16 cellular contexts compared by ENCODE assay signal in the genomic region with DNA sequence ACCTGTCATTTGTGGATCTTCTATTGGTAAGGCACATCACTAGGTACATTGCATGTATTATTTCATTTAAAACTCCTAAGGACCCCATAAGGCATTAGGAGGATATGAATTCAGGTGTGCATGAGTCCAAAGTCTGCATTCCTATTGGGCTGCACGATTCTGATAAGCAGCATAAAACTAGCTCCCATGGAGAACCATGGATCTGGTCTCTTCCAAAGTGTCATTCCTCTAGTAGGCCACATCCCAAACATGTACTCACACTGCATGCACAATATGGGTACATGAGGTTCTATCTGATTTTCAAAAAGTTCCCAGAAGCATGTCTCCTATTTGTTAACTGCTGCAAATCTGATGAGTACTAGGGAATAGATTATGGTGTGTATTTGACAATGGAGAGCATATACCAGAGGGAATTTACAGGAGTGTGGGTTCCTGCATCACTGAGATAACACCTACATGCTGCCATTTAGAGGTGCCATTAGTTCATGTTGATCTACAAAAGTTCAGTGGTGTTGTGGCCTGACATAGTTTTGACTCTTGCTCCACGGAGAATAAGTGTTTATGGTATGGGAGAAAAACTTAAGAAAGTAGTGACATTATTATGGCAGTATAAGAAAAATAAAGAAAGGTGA. TPM values are rescaled to one million over a fixed set of nuclear protein-coding genes. Genes with fewer than 3 reads are reported as not detected.
A peak's percentile ranks its signal among the peaks of the same experiment; 100 is the strongest.
DNase-seq lines count a peak whose midpoint lies in the region; ATAC-seq and TF ChIP-seq lines count a peak whose summit lies in the region.
"Had no signal": no experiment of that assay in that cellular context is flagged by ENCODE, and none has a peak within 500 bp of the region (broad histone marks: within the 10 kb centered on the region; RNA-seq: fewer than 3 reads in every experiment).

No MANE protein-coding gene starts in this region.

- peak overlapping the region; percentile 96 for H3K27ac Mint-ChIP-seq in activated T-helper 17 cell treated with anti-CD3 and anti-CD28 coated beads, Interleukin-2, amount 50 U/mL, for 72 hours

- H3K36me3 Mint-ChIP-seq in activated T-helper 17 cell treated with anti-CD3 and anti-CD28 coated beads, Interleukin-2, amount 50 U/mL, for 72 hours (ENCODE audit: low read depth), result peaks cover 100% of the 10 kb centered on the region
- H3K36me3 Mint-ChIP-seq: brain had no signal

- no peak overlapping the region for H3K9ac ChIP-seq in mucosa of rectum (ENCODE audit: low read depth in 1 of 2, low read length in 2 of 2)

- no peak for TF ChIP-seq POLR2A in heart left ventricle (IDR thresholded peaks at IDR 0.05)
- TF ChIP-seq POLR2A in transverse colon (IDR thresholded peaks at IDR 0.05), result no peak

- in situ Hi-C loops in transverse colon (cut with MboI; ENCODE audit: low pct_ligation_motif_present in 1 of 4, low pct_unique_long_range_greater_than_20kb in 1 of 4, low sequenced_read_pairs in 3 of 4), result no loop called here

- H3K36me3 ChIP-seq in left ventricle myocardium inferior, result no peaks in the 10 kb centered on the region
- H3K36me3 ChIP-seq in heart left ventricle, result peaks cover 0 to 51% (median 0%) of the 10 kb centered on the region in 9 donors
- peaks cover 5 to 21% of the 10 kb centered on the region in 2 donors for H3K36me3 ChIP-seq in mucosa of rectum (ENCODE audit: control insufficient read depth in 2 of 2, insufficient read depth in 2 of 2, low read length in 2 of 2)
- H3K36me3 ChIP-seq in transverse colon, result no peaks in the 10 kb centered on the region
- H3K36me3 ChIP-seq: suprapubic skin had no signal

- intact Hi-C loops in left ventricle myocardium inferior (cut with micrococcal nuclease) (no loop called here), heart left ventricle (cut with DNase I) (no loop called here), transverse colon (cut with DNase I; ENCODE audit: low total_unique reads) (no loop called here)

- DNase-seq in left ventricle myocardium inferior (no peak), heart left ventricle (no peak), transverse colon (no peak), T-helper 9 cell (no peak), HEK293T (ENCODE audit: extremely low spot score) (no peak)
- DNase-seq: activated CD4-positive, CD25-positive, alpha-beta regulatory T cell treated with anti-CD3 and anti-CD28 coated beads, Interleukin-2, amount 50 U/mL, for 72 hours; activated effector memory CD4-positive, alpha-beta T cell treated with Interleukin-2 at 50 U/mL for 16 hours; KG1; NCI-H1417; NCI-H345 had no signal

- ATAC-seq in heart left ventricle (no peak), HG02610 (IDR thresholded peaks at IDR 0.05; ENCODE audit: unreplicated experiment) (no peak)
- peak; percentile 21 for ATAC-seq in activated T-helper 17 cell treated with anti-CD3 and anti-CD28 coated beads, Interleukin-2, amount 50 U/mL, for 72 hours (replicated peaks)

- H3K4me3 ChIP-seq in left ventricle myocardium inferior (no peak overlapping the region), heart left ventricle (no peak overlapping the region), mucosa of rectum (ENCODE audit: low read length in 2 of 2) (no peak overlapping the region), transverse colon (no peak overlapping the region)
- H3K4me3 ChIP-seq: suprapubic skin had no signal

- H3K9me3 ChIP-seq in left ventricle myocardium inferior (replicated peaks), result no peaks in the 10 kb centered on the region
- H3K9me3 ChIP-seq in heart left ventricle, result no peaks in the 10 kb centered on the region
- H3K9me3 ChIP-seq in mucosa of rectum (ENCODE audit: control insufficient read depth in 2 of 2, low read length in 2 of 2), result no peaks in the 10 kb centered on the region
- no peaks in the 10 kb centered on the region for H3K9me3 ChIP-seq in transverse colon
- H3K9me3 ChIP-seq: suprapubic skin had no signal

- H3K27ac ChIP-seq in left ventricle myocardium inferior (replicated peaks) (peak overlapping the region; percentile 29), heart left ventricle (peak overlapping the region in 1 of 12 donors; percentile 70), mucosa of rectum (ENCODE audit: low read depth in 2 of 2, low read length in 2 of 2) (peak overlapping the region; percentile 7 to 50), transverse colon (peak overlapping the region in 3 of 4 donors; percentile 24 to 43 (median 38))
- H3K27ac ChIP-seq: suprapubic skin had no signal

- H3K4me1 Mint-ChIP-seq in activated T-helper 17 cell treated with anti-CD3 and anti-CD28 coated beads, Interleukin-2, amount 50 U/mL, for 72 hours, result peaks cover 63% of the 10 kb centered on the region

- peak overlapping the region; percentile 92 for H3K4me3 Mint-ChIP-seq in activated T-helper 17 cell treated with anti-CD3 and anti-CD28 coated beads, Interleukin-2, amount 50 U/mL, for 72 hours

- H3K4me1 ChIP-seq in left ventricle myocardium inferior (peaks cover 35% of the 10 kb centered on the region), heart left ventricle (peaks cover 0 to 66% (median 14%) of the 10 kb centered on the region in 12 donors), mucosa of rectum (ENCODE audit: control insufficient read depth in 2 of 2, insufficient read depth in 2 of 2, low read length in 2 of 2) (peaks cover 16 to 27% of the 10 kb centered on the region in 2 donors), transverse colon (peaks cover 5 to 37% (median 15%) of the 10 kb centered on the region in 4 donors)

- no peaks in the 10 kb centered on the region for H3K27me3 Mint-ChIP-seq in activated T-helper 17 cell treated with anti-CD3 and anti-CD28 coated beads, Interleukin-2, amount 50 U/mL, for 72 hours

- CTCF ChIA-PET in HEK293T (lab: Yijun Ruan, JAX), result no interaction called here

- H3K9me3 Mint-ChIP-seq in activated T-helper 17 cell treated with anti-CD3 and anti-CD28 coated beads, Interleukin-2, amount 50 U/mL, for 72 hours, result no peaks in the 10 kb centered on the region

- POLR2A ChIA-PET in HEK293T (lab: Yijun Ruan, JAX), result no interaction called here

- TF ChIP-seq EP300 in transverse colon (IDR thresholded peaks at IDR 0.05; ENCODE audit: low read depth), result no peak

- WGBS in heart left ventricle, 4 donors, result 51 to 68% (median 65%) methylated on average over 2 of the region's 2 CpGs
- WGBS in transverse colon (ENCODE audit: low coverage in 1 of 2), 2 donors, result 47 to 52% methylated on average over 2 of the region's 2 CpGs

- TF ChIP-seq CTCF in left ventricle myocardium inferior (IDR thresholded peaks at IDR 0.05; ENCODE audit: borderline replicate concordance), result no peak
- no peak for TF ChIP-seq CTCF in heart left ventricle (IDR thresholded peaks at IDR 0.05)
- TF ChIP-seq CTCF in transverse colon (IDR thresholded peaks at IDR 0.05), result no peak

- H3K27me3 ChIP-seq in left ventricle myocardium inferior (ENCODE audit: low read depth), result no peaks in the 10 kb centered on the region
- no peaks in the 10 kb centered on the region for H3K27me3 ChIP-seq in heart left ventricle
- no peaks in the 10 kb centered on the region for H3K27me3 ChIP-seq in mucosa of rectum (ENCODE audit: control insufficient read depth in 2 of 2, insufficient read depth in 2 of 2, low read length in 2 of 2)
- no peaks in the 10 kb centered on the region for H3K27me3 ChIP-seq in transverse colon
- H3K27me3 ChIP-seq: suprapubic skin had no signal

TF ChIP-seq in HEK293T, 16 proteins besides CTCF, POLR2A, EP300 and RAD21:
- TF ChIP-seq L3MBTL2 (conservative IDR thresholded peaks at IDR 0.05) (no peak), ELF4 (IDR thresholded peaks at IDR 0.05) (no peak), HDGF (IDR thresholded peaks at IDR 0.05; ENCODE audit: borderline replicate concordance) (no peak), FOXK2 (IDR thresholded peaks at IDR 0.05) (no peak), PKNOX1 (IDR thresholded peaks at IDR 0.05) (no peak), ARNT (IDR thresholded peaks at IDR 0.05) (no peak), SP1 (IDR thresholded peaks at IDR 0.05) (no peak), TARDBP (IDR thresholded peaks at IDR 0.05) (no peak)

RNA-seq across cellular contexts. Expression of gene CYTIP, which starts 11.3 kb away (rescaled TPM):
- total RNA-seq in left ventricle myocardium inferior (0.82 TPM), heart left ventricle (10 to 100 TPM in 1 of 9 donors, 1 to 10 TPM in 6, under 1 TPM in 2; 0.53 to 12.0 (median 1.5) TPM), transverse colon (10 to 100 TPM in 1 of 4 donors, 1 to 10 TPM in 3; 4.6 to 25.1 (median 5.8) TPM)
- under 1 TPM; 0.38 to 1.00 TPM for polyA plus RNA-seq in heart left ventricle
- 100 to 1,000 TPM; 581 to 591 TPM for total RNA-seq in activated T-helper 17 cell treated with anti-CD3 and anti-CD28 coated beads, Interleukin-2, amount 50 U/mL, for 72 hours
- total RNA-seq: fibroblast of lung had no signal

Comparison
In these comparisons a context has a peak if more than half of its experiments do, and no peak if none do; other contexts are left out.
1. RNA of gene CYTIP, which starts 11.3 kb away (total RNA-seq): 581 to 591 TPM in activated T-helper 17 cell treated with anti-CD3 and anti-CD28 coated beads, Interleukin-2, amount 50 U/mL, for 72 hours; 4.6 to 25.1 TPM in transverse colon, 0.53 to 12.0 TPM in heart left ventricle and 0.82 TPM in left ventricle myocardium inferior (single experiment); every median in the first group is over 10 times any median in the second.